Comparison of ENCODE assay signal across 8 cellular contexts in the genomic region with DNA sequence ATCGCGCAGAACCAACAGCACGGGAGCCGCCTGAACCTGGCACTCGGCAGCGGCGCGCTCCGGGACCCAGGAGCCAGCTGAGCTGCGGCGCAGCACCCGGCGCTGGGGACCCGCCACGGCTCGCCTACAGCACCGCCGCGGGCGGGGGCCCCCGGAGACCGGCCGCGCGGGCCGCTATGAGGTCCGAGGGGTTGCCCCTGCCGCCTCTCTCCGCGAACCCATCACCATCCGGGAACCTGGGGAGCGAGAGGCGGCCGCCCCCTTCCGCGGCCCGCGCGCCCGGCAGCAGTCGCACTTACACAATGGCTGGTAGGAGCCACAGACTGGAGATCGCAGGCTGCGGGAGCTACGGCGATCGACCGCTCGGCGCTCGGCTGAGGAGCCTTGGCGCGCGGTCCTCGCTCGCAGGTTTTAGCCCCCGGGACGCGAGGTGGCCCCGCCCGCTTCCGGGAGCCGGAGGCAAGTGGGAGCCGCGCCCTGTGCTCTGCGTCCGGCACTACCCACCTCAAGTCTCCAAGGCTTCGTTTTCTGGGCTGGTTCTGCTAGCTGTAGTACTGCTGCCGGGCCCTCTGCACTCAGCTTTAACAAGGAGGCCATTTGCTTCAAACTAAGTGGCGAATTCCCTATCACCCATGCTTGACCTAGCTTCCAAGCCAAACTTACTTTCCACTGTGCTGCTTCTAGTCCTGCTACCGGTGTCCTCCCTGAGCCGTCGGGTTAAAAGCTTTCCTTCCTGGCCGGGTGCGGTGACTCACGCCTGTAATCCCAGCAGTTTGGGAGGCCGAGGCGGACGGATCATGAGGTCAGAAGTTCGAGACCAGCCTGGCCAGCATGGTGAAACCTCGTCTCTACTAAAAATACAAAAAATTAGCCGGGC. TPM values are rescaled to one million over a fixed set of nuclear protein-coding genes. Genes with fewer than 3 reads are reported as not detected.
DNase-seq lines count a peak whose midpoint lies in the region; ATAC-seq and TF ChIP-seq lines count a peak whose summit lies in the region.

A gene (minus strand): TSS at position 386 of the 877 bp plus-strand sequence. CDS start 451 bp downstream, outside the sequence.

- H3K4me1 Mint-ChIP-seq in T-helper 17 cell (peaks cover 19% of the 10 kb centered on the region), progenitor cell of endocrine pancreas (ENCODE audit: low read depth) (peaks cover 4% of the 10 kb centered on the region)

- peak within 1 kb of the TSS; percentile 80 for H3K4me3 ChIP-seq in left ventricle myocardium inferior

- peak within 1 kb of the TSS; percentile 98 for H3K27ac ChIP-seq in left ventricle myocardium inferior (replicated peaks)

- no peaks in the 10 kb centered on the region for H3K27me3 ChIP-seq in left ventricle myocardium inferior (ENCODE audit: low read depth)

- H3K27ac Mint-ChIP-seq in T-helper 17 cell (peak within 1 kb of the TSS; percentile 97), progenitor cell of endocrine pancreas (peak within 1 kb of the TSS; percentile 96)

- H3K36me3 Mint-ChIP-seq in T-helper 17 cell (ENCODE audit: low read depth) (peaks cover 2% of the 10 kb centered on the region), progenitor cell of endocrine pancreas (ENCODE audit: insufficient read depth) (no peaks in the 10 kb centered on the region)

- H3K9me3 Mint-ChIP-seq in progenitor cell of endocrine pancreas (ENCODE audit: low read depth): peaks cover 4% of the 10 kb centered on the region

- peak; percentile 15 for TF ChIP-seq CTCF in GM13977 (IDR thresholded peaks at IDR 0.05; ENCODE audit: extremely low read depth, insufficient read depth, missing control alignments)
- TF ChIP-seq CTCF in left ventricle myocardium inferior (IDR thresholded peaks at IDR 0.05; ENCODE audit: borderline replicate concordance): peak; percentile 16
- TF ChIP-seq CTCF in progenitor cell of endocrine pancreas (IDR thresholded peaks at IDR 0.05; ENCODE audit: unreplicated experiment): no peak

- DNase-seq in GM13977 (ENCODE audit: low spot score) (peak; percentile 94), NCI-H1436 (lab: John Stamatoyannopoulos, UW) (peak; percentile 89), T-helper 17 cell (peak; percentile 80 to 83 (median 81)), amygdala (lab: John Stamatoyannopoulos, UW) (peak; percentile 31 to 90 (median 79)), left ventricle myocardium inferior (peak; percentile 92), progenitor cell of endocrine pancreas (ENCODE audit: low spot score, unreplicated experiment) (peak; percentile 73), ureter (ENCODE audit: low spot score) (peak; percentile 91)

- H3K36me3 ChIP-seq in left ventricle myocardium inferior: no peaks in the 10 kb centered on the region

- intact Hi-C loops in left ventricle myocardium inferior (cut with micrococcal nuclease): no loop called here

- H3K4me3 Mint-ChIP-seq in T-helper 17 cell (peak within 1 kb of the TSS; percentile 97), progenitor cell of endocrine pancreas (ENCODE audit: low read depth) (peak within 1 kb of the TSS; percentile 93)

- in situ Hi-C loops in GM13977 (cut with MboI; ENCODE audit: low pct_unique_long_range_greater_than_20kb, low sequenced_read_pairs, unreplicated experiment): no loop called here

- peaks cover 27% of the 10 kb centered on the region for H3K4me1 ChIP-seq in left ventricle myocardium inferior

- ATAC-seq in HG02798 (IDR thresholded peaks at IDR 0.05; ENCODE audit: poor library complexity, unreplicated experiment) (peak; percentile 89), T-helper 17 cell (peak; percentile 92)

- H3K9me3 ChIP-seq in T-helper 17 cell (ENCODE audit: control insufficient read depth, low read length, poor library complexity, severe bottlenecking) (no peaks in the 10 kb centered on the region), left ventricle myocardium inferior (replicated peaks) (peaks cover 9% of the 10 kb centered on the region)

- H3K27me3 Mint-ChIP-seq in T-helper 17 cell: no peaks in the 10 kb centered on the region
- H3K27me3 Mint-ChIP-seq in progenitor cell of endocrine pancreas: peaks cover 3% of the 10 kb centered on the region

RNA-seq across cellular contexts. Expression of the gene that starts here (rescaled TPM):
- 10 to 100 TPM; 20.3 to 21.7 TPM for total RNA-seq in T-helper 17 cell
- 3.5 TPM for total RNA-seq in left ventricle myocardium inferior
- total RNA-seq in progenitor cell of endocrine pancreas: 2.2 and 2.5 TPM in 2 replicates
- total RNA-seq in ureter: 12.7 TPM

Comparison
In these comparisons a context has a peak if more than half of its experiments do, and no peak if none do; other contexts are left out.
1. Peak in every context shown above with its lines: DNase-seq, ATAC-seq, H3K4me3 ChIP-seq and H3K27ac ChIP-seq.